ENCODE assay signal across 23 cellular contexts in genomic region chr17:80291260-80291659, GRCh38.
"Had no signal": no experiment of that assay in that cellular context is flagged by ENCODE, and none has a peak within 500 bp of the region (broad histone marks: within the 10 kb centered on the region; RNA-seq: fewer than 3 reads in every experiment).

No MANE protein-coding gene starts in this region.

- H3K4me3 Mint-ChIP-seq: memory B cell; mesothelial cell of epicardium; natural killer cell; stimulated activated memory B cell treated with anti-CD40 and anti-IgM and Interleukin-4, amounts not matched to agents 10 μg/mL and 1 μg/mL and 100 μg/mL, for 72 hours; stimulated activated naive CD8-positive, alpha-beta T cell treated with anti-CD3 and anti-CD28 coated beads, Interleukin-15, Interleukin-2, amounts not matched to agents 100 ng/mL and 50 ng/mL, for 24 hours had no signal

- H3K4me1 ChIP-seq: esophagus muscularis mucosa, gastroesophageal sphincter, lower lobe of right lung, parathyroid adenoma, psoas muscle, tibial nerve had no signal

- H3K4me3 ChIP-seq: esophagus muscularis mucosa, gastroesophageal sphincter, left lung, lower lobe of right lung, psoas muscle, spleen, tibial nerve had no signal

- H3K27me3 Mint-ChIP-seq: memory B cell; stimulated activated memory B cell treated with anti-CD40 and anti-IgM and Interleukin-4, amounts not matched to agents 10 μg/mL and 1 μg/mL and 100 μg/mL, for 72 hours; stimulated activated naive CD8-positive, alpha-beta T cell treated with anti-CD3 and anti-CD28 coated beads, Interleukin-15, Interleukin-2, amounts not matched to agents 100 ng/mL and 50 ng/mL, for 24 hours had no signal

- H3K27ac Mint-ChIP-seq: memory B cell; mesothelial cell of epicardium; natural killer cell; stimulated activated memory B cell treated with anti-CD40 and anti-IgM and Interleukin-4, amounts not matched to agents 10 μg/mL and 1 μg/mL and 100 μg/mL, for 72 hours; stimulated activated naive CD8-positive, alpha-beta T cell treated with anti-CD3 and anti-CD28 coated beads, Interleukin-15, Interleukin-2, amounts not matched to agents 100 ng/mL and 50 ng/mL, for 24 hours had no signal

- H3K9ac ChIP-seq: parathyroid adenoma had no signal

- H3K9me3 ChIP-seq: esophagus muscularis mucosa, gastroesophageal sphincter, left lung, lower lobe of right lung, psoas muscle, spleen, tibial nerve had no signal

- H3K4me1 Mint-ChIP-seq: memory B cell, mesothelial cell of epicardium had no signal

- H2AFZ ChIP-seq: parathyroid adenoma had no signal

- H3K9me3 Mint-ChIP-seq: memory B cell; mesothelial cell of epicardium; natural killer cell; stimulated activated memory B cell treated with anti-CD40 and anti-IgM and Interleukin-4, amounts not matched to agents 10 μg/mL and 1 μg/mL and 100 μg/mL, for 72 hours; stimulated activated naive CD8-positive, alpha-beta T cell treated with anti-CD3 and anti-CD28 coated beads, Interleukin-15, Interleukin-2, amounts not matched to agents 100 ng/mL and 50 ng/mL, for 24 hours had no signal

- ATAC-seq: gastroesophageal sphincter; left lung; lower lobe of right lung; natural killer cell; psoas muscle; sciatic nerve; stimulated activated memory B cell treated with anti-CD40 and anti-IgM and Interleukin-4, amounts not matched to agents 10 μg/mL and 1 μg/mL and 100 μg/mL, for 72 hours had no signal

- H3K27ac ChIP-seq: epithelial cell of prostate, esophagus muscularis mucosa, gastroesophageal sphincter, left lung, lower lobe of right lung, parathyroid adenoma, psoas muscle, spleen, tibial nerve had no signal

- H3K27me3 ChIP-seq: esophagus muscularis mucosa, gastroesophageal sphincter, left lung, spleen, tibial nerve had no signal

- DNase-seq: effector memory CD4-positive, alpha-beta T cell; glutamatergic neuron; islet precursor cell; left lung; natural killer cell; occipital lobe; retina; stimulated activated CD4-positive, alpha-beta T cell treated with anti-CD3 and anti-CD28 coated beads, Interleukin-15, amount 100 ng/mL, for 24 hours; stimulated activated CD4-positive, alpha-beta T cell treated with anti-CD3 and anti-CD28 coated beads, Interleukin-1b, Interleukin-23, amount 100 ng/mL, for 48 hours; stimulated activated CD4-positive, alpha-beta T cell treated with anti-CD3 and anti-CD28 coated beads, Interleukin-4, amount 100 ng/mL, for 24 hours had no signal
